Comparison of ENCODE assay signal across 16 cellular contexts in genomic region chr2:23478933-23479683, GRCh38.
"Had no signal": no experiment of that assay in that cellular context is flagged by ENCODE, and none has a peak within 500 bp of the region (broad histone marks: within the 10 kb centered on the region; RNA-seq: fewer than 3 reads in every experiment).

No MANE protein-coding gene starts in this region.

- H3K9me3 ChIP-seq: breast epithelium, lower lobe of right lung, vagina had no signal

- H3K4me3 Mint-ChIP-seq: activated CD8-positive, alpha-beta memory T cell treated with anti-CD3 and anti-CD28 coated beads, Interleukin-2, amount 10 ng/mL, durations not matched to agents 7 days and 5 days; activated naive CD8-positive, alpha-beta T cell treated with anti-CD3 and anti-CD28 coated beads, Interleukin-2, amount 10 ng/mL, durations not matched to agents 7 days and 5 days; activated T-cell treated with anti-CD3 and anti-CD28 coated beads, Interleukin-2, amount 50 U/mL, for 24 hours; natural killer cell treated with Interleukin-12 subunit alpha and Interleukin-12 subunit beta and Interleukin-15 and Interleukin-18, amount 100 ng/mL, for 72 hours; stimulated activated naive CD8-positive, alpha-beta T cell treated with anti-CD3 and anti-CD28 coated beads, Interleukin-15, Interleukin-2, amounts not matched to agents 100 ng/mL and 50 ng/mL, for 24 hours; T-helper 2 cell treated with Interferon-gamma antibody and Interleukin-4, amounts not matched to agents 5 μg/mL and 100 μg/mL, for 36 hours had no signal

- H3K27ac Mint-ChIP-seq: activated CD8-positive, alpha-beta memory T cell treated with anti-CD3 and anti-CD28 coated beads, Interleukin-2, amount 10 ng/mL, durations not matched to agents 7 days and 5 days; activated naive CD8-positive, alpha-beta T cell treated with anti-CD3 and anti-CD28 coated beads, Interleukin-2, amount 10 ng/mL, durations not matched to agents 7 days and 5 days; activated T-cell treated with anti-CD3 and anti-CD28 coated beads, Interleukin-2, amount 50 U/mL, for 24 hours; natural killer cell treated with Interleukin-12 subunit alpha and Interleukin-12 subunit beta and Interleukin-15 and Interleukin-18, amount 100 ng/mL, for 72 hours; stimulated activated naive CD8-positive, alpha-beta T cell treated with anti-CD3 and anti-CD28 coated beads, Interleukin-15, Interleukin-2, amounts not matched to agents 100 ng/mL and 50 ng/mL, for 24 hours; T-helper 2 cell treated with Interferon-gamma antibody and Interleukin-4, amounts not matched to agents 5 μg/mL and 100 μg/mL, for 36 hours had no signal

- H3K4me3 ChIP-seq: breast epithelium, lower lobe of right lung, vagina had no signal

- H3K4me1 Mint-ChIP-seq: activated CD8-positive, alpha-beta memory T cell treated with anti-CD3 and anti-CD28 coated beads, Interleukin-2, amount 10 ng/mL, durations not matched to agents 7 days and 5 days had no signal

- H3K4me1 ChIP-seq: breast epithelium, lower lobe of right lung had no signal

- H3K27me3 ChIP-seq: breast epithelium, vagina had no signal

- H3K36me3 ChIP-seq: breast epithelium, lower lobe of right lung, vagina had no signal

- DNase-seq: activated CD4-positive, alpha-beta T cell treated with anti-CD3 and anti-CD28 coated beads, Interleukin-2, amount 50 U/mL, for 48 hours; activated CD4-positive, CD25-positive, alpha-beta regulatory T cell treated with anti-CD3 and anti-CD28 coated beads, Interleukin-2, amount 50 U/mL, for 72 hours; activated CD8-positive, alpha-beta memory T cell treated with anti-CD3 and anti-CD28 coated beads, Interleukin-2, amount 10 ng/mL, durations not matched to agents 7 days and 5 days; activated gamma-delta T cell treated with Interleukin-2 at 50 U/mL for 16 hours; activated naive CD8-positive, alpha-beta T cell treated with anti-CD3 and anti-CD28 coated beads, Interleukin-2, amount 10 ng/mL, durations not matched to agents 7 days and 5 days; activated T-cell treated with anti-CD3 and anti-CD28 coated beads, Interleukin-2, amount 50 U/mL, for 24 hours; anterior cingulate cortex; dermis blood vessel endothelial cell; lower lobe of right lung; stimulated activated CD4-positive, alpha-beta T cell treated with anti-CD3 and anti-CD28 coated beads, Interleukin-4, amount 100 ng/mL, for 1 hour had no signal

- H3K9me3 Mint-ChIP-seq: activated naive CD8-positive, alpha-beta T cell treated with anti-CD3 and anti-CD28 coated beads, Interleukin-2, amount 10 ng/mL, durations not matched to agents 7 days and 5 days; activated T-cell treated with anti-CD3 and anti-CD28 coated beads, Interleukin-2, amount 50 U/mL, for 24 hours; natural killer cell treated with Interleukin-12 subunit alpha and Interleukin-12 subunit beta and Interleukin-15 and Interleukin-18, amount 100 ng/mL, for 72 hours; stimulated activated naive CD8-positive, alpha-beta T cell treated with anti-CD3 and anti-CD28 coated beads, Interleukin-15, Interleukin-2, amounts not matched to agents 100 ng/mL and 50 ng/mL, for 24 hours; T-helper 2 cell treated with Interferon-gamma antibody and Interleukin-4, amounts not matched to agents 5 μg/mL and 100 μg/mL, for 36 hours had no signal

- H3K36me3 Mint-ChIP-seq: activated CD8-positive, alpha-beta memory T cell treated with anti-CD3 and anti-CD28 coated beads, Interleukin-2, amount 10 ng/mL, durations not matched to agents 7 days and 5 days; activated naive CD8-positive, alpha-beta T cell treated with anti-CD3 and anti-CD28 coated beads, Interleukin-2, amount 10 ng/mL, durations not matched to agents 7 days and 5 days; natural killer cell treated with Interleukin-12 subunit alpha and Interleukin-12 subunit beta and Interleukin-15 and Interleukin-18, amount 100 ng/mL, for 72 hours had no signal

- H3K27ac ChIP-seq: breast epithelium, lower lobe of right lung, vagina had no signal

- ATAC-seq: activated CD8-positive, alpha-beta memory T cell treated with anti-CD3 and anti-CD28 coated beads, Interleukin-2, amount 10 ng/mL, durations not matched to agents 7 days and 5 days; esophagus mucosa; lower lobe of right lung had no signal
